ENCODE assay signal across 14 cellular contexts in genomic region chr12:80681287-80681686, GRCh38.
DNase-seq lines count a peak whose midpoint lies in the region; ATAC-seq lines count a peak whose summit lies in the region.
"Had no signal": no experiment of that assay in that cellular context is flagged by ENCODE, and none has a peak within 500 bp of the region (broad histone marks: within the 10 kb centered on the region; RNA-seq: fewer than 3 reads in every experiment).

No MANE protein-coding gene starts in this region.

- ATAC-seq in GM19452 (IDR thresholded peaks at IDR 0.05; ENCODE audit: unreplicated experiment) (peak; percentile 64), HG02840 (IDR thresholded peaks at IDR 0.05; ENCODE audit: low FRiP score, unreplicated experiment) (peak; percentile 53), HG03139 (IDR thresholded peaks at IDR 0.05; ENCODE audit: unreplicated experiment) (no peak), HG02678 (IDR thresholded peaks at IDR 0.05; ENCODE audit: unreplicated experiment) (no peak)
- ATAC-seq: A549, lower lobe of right lung had no signal

- DNase-seq in DMS 273 (lab: John Stamatoyannopoulos, UW; ENCODE audit: unreplicated experiment) (peak; percentile 23), NCI-H2171 treated with DMSO at 0.1 percent for 48 hours (lab: John Stamatoyannopoulos, UW) (peak; percentile 88), T-helper 1 cell (no peak)
- no peak for DNase-seq in effector CD4-positive, alpha-beta T cell
- DNase-seq: esophagus squamous epithelium, lower lobe of right lung, NCI-H1105 treated with DMSO at 0.1 percent for 48 hours, spleen, WERI-Rb-1 had no signal

Comparison
In these comparisons a context has a peak if more than half of its experiments do, and no peak if none do; other contexts are left out.
1. DNase-seq: peak in DMS 273 (single experiment) and NCI-H2171 treated with DMSO at 0.1 percent for 48 hours (single experiment); none in T-helper 1 cell (0 of 5) and effector CD4-positive, alpha-beta T cell (single experiment).
2. ATAC-seq: peak in GM19452 (single experiment) and HG02840 (single experiment); none in HG03139 (single experiment) and HG02678 (single experiment).